In the genomic region with DNA sequence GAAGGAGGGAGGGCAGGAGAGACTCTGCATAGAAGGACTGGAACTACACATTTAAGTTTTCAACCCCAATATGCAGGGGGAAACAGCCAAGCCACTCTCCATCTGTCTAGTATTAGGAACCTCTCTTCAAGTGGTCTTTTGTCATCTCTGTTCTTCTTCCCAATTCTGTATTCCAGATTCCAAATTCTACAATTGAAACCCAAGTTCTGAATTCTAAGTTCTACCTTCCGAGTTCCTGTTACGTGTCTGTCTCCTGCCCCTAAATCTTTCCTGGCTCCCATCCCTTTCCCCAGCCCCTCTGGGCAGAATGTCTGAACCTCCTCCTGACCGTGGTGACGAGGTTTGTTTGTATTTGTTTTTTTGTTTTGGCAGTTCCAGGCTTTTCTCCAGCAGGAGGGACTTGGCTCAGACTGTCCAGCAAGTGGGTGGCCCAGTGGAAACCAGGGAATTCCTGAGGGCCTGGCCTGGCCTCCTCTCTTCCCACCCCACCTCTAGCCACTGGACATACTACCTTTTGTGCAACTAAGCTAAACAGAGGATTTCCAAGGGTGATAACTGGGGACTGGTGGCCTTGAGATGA, we compare ENCODE assay signal across 1 cellular context.
TF ChIP-seq lines count a peak whose summit lies in the region.

No MANE protein-coding gene starts in this region.

TF ChIP-seq in HepG2, 621 proteins besides CTCF, POLR2A, EP300 and RAD21:
- TF ChIP-seq CREM (IDR thresholded peaks at IDR 0.05): no peak
- TF ChIP-seq CREM (CRISPR knock-in tag; IDR thresholded peaks at IDR 0.05): no peak
- TF ChIP-seq, protein P1, sequence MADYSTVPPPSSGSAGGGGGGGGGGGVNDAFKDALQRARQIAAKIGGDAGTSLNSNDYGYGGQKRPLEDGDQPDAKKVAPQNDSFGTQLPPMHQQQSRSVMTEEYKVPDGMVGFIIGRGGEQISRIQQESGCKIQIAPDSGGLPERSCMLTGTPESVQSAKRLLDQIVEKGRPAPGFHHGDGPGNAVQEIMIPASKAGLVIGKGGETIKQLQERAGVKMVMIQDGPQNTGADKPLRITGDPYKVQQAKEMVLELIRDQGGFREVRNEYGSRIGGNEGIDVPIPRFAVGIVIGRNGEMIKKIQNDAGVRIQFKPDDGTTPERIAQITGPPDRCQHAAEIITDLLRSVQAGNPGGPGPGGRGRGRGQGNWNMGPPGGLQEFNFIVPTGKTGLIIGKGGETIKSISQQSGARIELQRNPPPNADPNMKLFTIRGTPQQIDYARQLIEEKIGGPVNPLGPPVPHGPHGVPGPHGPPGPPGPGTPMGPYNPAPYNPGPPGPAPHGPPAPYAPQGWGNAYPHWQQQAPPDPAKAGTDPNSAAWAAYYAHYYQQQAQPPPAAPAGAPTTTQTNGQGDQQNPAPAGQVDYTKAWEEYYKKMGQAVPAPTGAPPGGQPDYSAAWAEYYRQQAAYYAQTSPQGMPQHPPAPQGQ (CRISPR knock-in tag; IDR thresholded peaks at IDR 0.05; ENCODE audit: borderline replicate concordance): no peak
- TF ChIP-seq, protein P2, sequence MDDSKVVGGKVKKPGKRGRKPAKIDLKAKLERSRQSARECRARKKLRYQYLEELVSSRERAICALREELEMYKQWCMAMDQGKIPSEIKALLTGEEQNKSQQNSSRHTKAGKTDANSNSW (CRISPR knock-in tag; IDR thresholded peaks at IDR 0.05; ENCODE audit: borderline replicate concordance): no peak
- TF ChIP-seq FOXC1 (CRISPR knock-in tag; IDR thresholded peaks at IDR 0.05; ENCODE audit: borderline replicate concordance): no peak
- TF ChIP-seq GPN1 (CRISPR knock-in tag; IDR thresholded peaks at IDR 0.05; ENCODE audit: borderline replicate concordance): no peak
- TF ChIP-seq ZFP36L2 (CRISPR knock-in tag; IDR thresholded peaks at IDR 0.05): no peak
- no peak for TF ChIP-seq SRSF9 (IDR thresholded peaks at IDR 0.05; ENCODE audit: borderline replicate concordance, insufficient read depth, low read depth, low read length, poor library complexity, severe bottlenecking)
- TF ChIP-seq, protein P3, sequence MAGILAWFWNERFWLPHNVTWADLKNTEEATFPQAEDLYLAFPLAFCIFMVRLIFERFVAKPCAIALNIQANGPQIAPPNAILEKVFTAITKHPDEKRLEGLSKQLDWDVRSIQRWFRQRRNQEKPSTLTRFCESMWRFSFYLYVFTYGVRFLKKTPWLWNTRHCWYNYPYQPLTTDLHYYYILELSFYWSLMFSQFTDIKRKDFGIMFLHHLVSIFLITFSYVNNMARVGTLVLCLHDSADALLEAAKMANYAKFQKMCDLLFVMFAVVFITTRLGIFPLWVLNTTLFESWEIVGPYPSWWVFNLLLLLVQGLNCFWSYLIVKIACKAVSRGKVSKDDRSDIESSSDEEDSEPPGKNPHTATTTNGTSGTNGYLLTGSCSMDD (CRISPR knock-in tag; IDR thresholded peaks at IDR 0.05): no peak
- no peak for TF ChIP-seq WIZ (CRISPR knock-in tag; IDR thresholded peaks at IDR 0.05)
- no peak for TF ChIP-seq ZNF775 (CRISPR knock-in tag; IDR thresholded peaks at IDR 0.05; ENCODE audit: borderline replicate concordance)
- no peak for TF ChIP-seq ZNF670 (CRISPR knock-in tag; IDR thresholded peaks at IDR 0.05; ENCODE audit: borderline replicate concordance)
- no peak for TF ChIP-seq ETV6 (CRISPR knock-in tag; conservative IDR thresholded peaks at IDR 0.05)
- TF ChIP-seq, protein P4, sequence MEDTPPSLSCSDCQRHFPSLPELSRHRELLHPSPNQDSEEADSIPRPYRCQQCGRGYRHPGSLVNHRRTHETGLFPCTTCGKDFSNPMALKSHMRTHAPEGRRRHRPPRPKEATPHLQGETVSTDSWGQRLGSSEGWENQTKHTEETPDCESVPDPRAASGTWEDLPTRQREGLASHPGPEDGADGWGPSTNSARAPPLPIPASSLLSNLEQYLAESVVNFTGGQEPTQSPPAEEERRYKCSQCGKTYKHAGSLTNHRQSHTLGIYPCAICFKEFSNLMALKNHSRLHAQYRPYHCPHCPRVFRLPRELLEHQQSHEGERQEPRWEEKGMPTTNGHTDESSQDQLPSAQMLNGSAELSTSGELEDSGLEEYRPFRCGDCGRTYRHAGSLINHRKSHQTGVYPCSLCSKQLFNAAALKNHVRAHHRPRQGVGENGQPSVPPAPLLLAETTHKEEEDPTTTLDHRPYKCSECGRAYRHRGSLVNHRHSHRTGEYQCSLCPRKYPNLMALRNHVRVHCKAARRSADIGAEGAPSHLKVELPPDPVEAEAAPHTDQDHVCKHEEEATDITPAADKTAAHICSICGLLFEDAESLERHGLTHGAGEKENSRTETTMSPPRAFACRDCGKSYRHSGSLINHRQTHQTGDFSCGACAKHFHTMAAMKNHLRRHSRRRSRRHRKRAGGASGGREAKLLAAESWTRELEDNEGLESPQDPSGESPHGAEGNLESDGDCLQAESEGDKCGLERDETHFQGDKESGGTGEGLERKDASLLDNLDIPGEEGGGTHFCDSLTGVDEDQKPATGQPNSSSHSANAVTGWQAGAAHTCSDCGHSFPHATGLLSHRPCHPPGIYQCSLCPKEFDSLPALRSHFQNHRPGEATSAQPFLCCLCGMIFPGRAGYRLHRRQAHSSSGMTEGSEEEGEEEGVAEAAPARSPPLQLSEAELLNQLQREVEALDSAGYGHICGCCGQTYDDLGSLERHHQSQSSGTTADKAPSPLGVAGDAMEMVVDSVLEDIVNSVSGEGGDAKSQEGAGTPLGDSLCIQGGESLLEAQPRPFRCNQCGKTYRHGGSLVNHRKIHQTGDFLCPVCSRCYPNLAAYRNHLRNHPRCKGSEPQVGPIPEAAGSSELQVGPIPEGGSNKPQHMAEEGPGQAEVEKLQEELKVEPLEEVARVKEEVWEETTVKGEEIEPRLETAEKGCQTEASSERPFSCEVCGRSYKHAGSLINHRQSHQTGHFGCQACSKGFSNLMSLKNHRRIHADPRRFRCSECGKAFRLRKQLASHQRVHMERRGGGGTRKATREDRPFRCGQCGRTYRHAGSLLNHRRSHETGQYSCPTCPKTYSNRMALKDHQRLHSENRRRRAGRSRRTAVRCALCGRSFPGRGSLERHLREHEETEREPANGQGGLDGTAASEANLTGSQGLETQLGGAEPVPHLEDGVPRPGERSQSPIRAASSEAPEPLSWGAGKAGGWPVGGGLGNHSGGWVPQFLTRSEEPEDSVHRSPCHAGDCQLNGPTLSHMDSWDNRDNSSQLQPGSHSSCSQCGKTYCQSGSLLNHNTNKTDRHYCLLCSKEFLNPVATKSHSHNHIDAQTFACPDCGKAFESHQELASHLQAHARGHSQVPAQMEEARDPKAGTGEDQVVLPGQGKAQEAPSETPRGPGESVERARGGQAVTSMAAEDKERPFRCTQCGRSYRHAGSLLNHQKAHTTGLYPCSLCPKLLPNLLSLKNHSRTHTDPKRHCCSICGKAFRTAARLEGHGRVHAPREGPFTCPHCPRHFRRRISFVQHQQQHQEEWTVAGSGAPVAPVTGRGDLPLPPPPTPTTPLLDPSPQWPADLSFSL (CRISPR knock-in tag; IDR thresholded peaks at IDR 0.05): no peak
- no peak for TF ChIP-seq JDP2 (CRISPR knock-in tag; IDR thresholded peaks at IDR 0.05; ENCODE audit: borderline replicate concordance)
- TF ChIP-seq MED1 (CRISPR knock-in tag; IDR thresholded peaks at IDR 0.05): no peak
